Comparison of ENCODE assay signal across 9 cellular contexts in genomic region chr15:48641416-48641815, GRCh38. TPM values are rescaled to one million over a fixed set of nuclear protein-coding genes. Genes with fewer than 3 reads are reported as not detected.
A peak's percentile ranks its signal among the peaks of the same experiment; 100 is the strongest.
DNase-seq lines count a peak whose midpoint lies in the region; ATAC-seq and TF ChIP-seq lines count a peak whose summit lies in the region.
"Had no signal": no experiment of that assay in that cellular context is flagged by ENCODE, and none has a peak within 500 bp of the region (broad histone marks: within the 10 kb centered on the region; RNA-seq: fewer than 3 reads in every experiment).

No MANE protein-coding gene starts in this region.

- ATAC-seq in GM18498 (IDR thresholded peaks at IDR 0.05; ENCODE audit: unreplicated experiment) (peak; percentile 26), GM21423 (IDR thresholded peaks at IDR 0.05; ENCODE audit: unreplicated experiment) (no peak), HG03520 (IDR thresholded peaks at IDR 0.05; ENCODE audit: unreplicated experiment) (no peak)
- ATAC-seq: stimulated activated memory B cell treated with anti-CD40 and anti-IgM and Interleukin-4, amounts not matched to agents 10 μg/mL and 1 μg/mL and 100 μg/mL, for 72 hours had no signal

- DNase-seq in NB4 (ENCODE audit: low read depth) (peak; percentile 12), coronary artery (ENCODE audit: low spot score) (no peak), retinal pigment epithelial cell (ENCODE audit: low read depth) (no peak), mesenteric fat pad (ENCODE audit: low spot score) (no peak), foreskin melanocyte (no peak)

- no peak for TF ChIP-seq CTCF in NB4 (IDR thresholded peaks at IDR 0.05; ENCODE audit: low read depth, low read length)
- peak; percentile 12 for TF ChIP-seq CTCF in coronary artery (IDR thresholded peaks at IDR 0.05)
- TF ChIP-seq CTCF in retinal pigment epithelial cell (conservative IDR thresholded peaks at IDR 0.05; ENCODE audit: low read depth, low read length) = peak; percentile 60

- H3K27ac ChIP-seq in coronary artery = peak overlapping the region; percentile 28 to 41

- no peak for TF ChIP-seq POLR2A in NB4 (IDR thresholded peaks at IDR 0.05; ENCODE audit: extremely low read depth, insufficient read length)

- H3K4me3 ChIP-seq in NB4 (ENCODE audit: low read depth, low read length) (no peak overlapping the region), coronary artery (peak overlapping the region; percentile 94), retinal pigment epithelial cell (ENCODE audit: low read length) (peak overlapping the region; percentile 10)

RNA-seq across cellular contexts. Expression of gene FBN1, which starts 4.1 kb away (rescaled TPM):
- 297 TPM for total RNA-seq in mesenteric fat pad
